25 cellular contexts compared by ENCODE assay signal in the genomic region with DNA sequence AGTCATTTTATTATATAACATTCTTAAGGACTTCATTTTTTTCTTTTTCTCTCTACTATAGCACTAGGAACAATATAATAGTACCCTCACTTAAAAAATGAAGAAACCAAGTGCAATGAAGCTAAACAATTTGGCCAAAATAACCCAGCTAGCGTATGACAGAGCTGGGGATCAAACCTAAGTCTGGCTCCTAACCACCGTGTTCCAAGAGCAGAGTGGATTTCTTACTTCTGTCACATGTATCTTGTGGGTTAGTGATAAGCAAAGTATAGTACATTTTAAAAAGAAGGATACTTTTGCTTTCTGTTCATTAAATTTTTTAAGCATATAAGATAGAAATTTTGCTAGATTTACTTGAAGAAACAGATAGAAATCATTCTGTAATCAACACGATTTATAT. TPM values are rescaled to one million over a fixed set of nuclear protein-coding genes. Genes with fewer than 3 reads are reported as not detected.
"Had no signal": no experiment of that assay in that cellular context is flagged by ENCODE, and none has a peak within 500 bp of the region (broad histone marks: within the 10 kb centered on the region; RNA-seq: fewer than 3 reads in every experiment).

No MANE protein-coding gene starts in this region.

- ATAC-seq: activated naive CD4-positive, alpha-beta T cell treated with anti-CD3 and anti-CD28 coated beads, Interleukin-2, amount 50 U/mL, for 72 hours; activated naive CD8-positive, alpha-beta T cell treated with anti-CD3 and anti-CD28 coated beads, Interleukin-2, amount 50 U/mL, for 24 hours; activated T-cell treated with anti-CD3 and anti-CD28 coated beads, Interleukin-2, amount 50 U/mL, for 4 hours; Panc1; T-helper 17 cell had no signal

- DNase-seq: activated B cell treated with CpG ODN at 0.5 μM for 24 hours; activated CD4-positive, alpha-beta memory T cell treated with anti-CD3 and anti-CD28 coated beads for 36 hours; activated CD4-positive, alpha-beta T cell treated with anti-CD3 and anti-CD28 coated beads for 1 hour; activated CD4-positive, alpha-beta T cell treated with anti-CD3 and anti-CD28 coated beads, Interleukin-2, amount 10 ng/mL, durations not matched to agents 7 days and 5 days; activated CD8-positive, alpha-beta memory T cell treated with anti-CD3 and anti-CD28 coated beads for 24 hours; activated effector memory CD4-positive, alpha-beta T cell treated with anti-CD3 and anti-CD28 coated beads, Interleukin-2, amount 50 U/mL, for 16 hours; activated naive CD4-positive, alpha-beta T cell treated with Interleukin-2 at 50 U/mL for 16 hours; activated naive CD8-positive, alpha-beta T cell treated with anti-CD3 and anti-CD28 coated beads, Interleukin-2, amount 50 U/mL, for 24 hours; activated T-cell treated with anti-CD3 and anti-CD28 coated beads, Interleukin-2, amount 50 U/mL, for 4 hours; amygdala; IMR-90; Kasumi-1; KBM-7; NCI-H1105 treated with DMSO at 0.1 percent for 48 hours; NCI-H146; NCI-H187 treated with DMSO at 0.1 percent for 48 hours; NCI-H2081 treated with DMSO at 0.1 percent for 48 hours; NCI-H446; NCI-H524; NCI-H748 treated with DMSO at 0.1 percent for 48 hours; SIG-M5; T-helper 17 cell; T-helper 9 cell had no signal

RNA-seq across cellular contexts. Expression of a gene that starts 11.5 kb away (rescaled TPM):
- total RNA-seq: activated B cell treated with CpG ODN at 0.5 μM for 24 hours; activated CD4-positive, alpha-beta memory T cell treated with anti-CD3 and anti-CD28 coated beads for 36 hours; activated CD4-positive, alpha-beta T cell treated with anti-CD3 and anti-CD28 coated beads, Interleukin-2, amount 10 ng/mL, durations not matched to agents 7 days and 5 days; activated naive CD4-positive, alpha-beta T cell treated with anti-CD3 and anti-CD28 coated beads, Interleukin-2, amount 50 U/mL, for 72 hours; T-helper 17 cell had no signal
